Comparison of ENCODE assay signal across 2 cellular contexts in the genomic region with DNA sequence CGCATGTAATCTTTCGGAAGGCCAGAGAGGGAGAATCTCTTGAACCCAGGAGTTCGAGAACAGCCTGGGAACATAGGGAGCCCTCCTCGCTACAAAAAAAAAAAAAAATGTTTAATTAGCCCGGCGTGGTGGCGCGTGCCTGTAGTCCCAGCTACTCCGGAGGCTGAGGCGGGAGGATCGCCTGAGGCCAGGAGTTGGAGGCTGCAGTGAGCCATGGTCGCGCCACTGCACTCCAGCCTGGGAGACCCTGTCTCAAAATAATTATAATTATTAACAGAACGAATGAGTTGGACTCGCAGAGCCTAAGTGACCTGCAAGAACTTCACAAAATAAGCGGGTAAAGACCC.
TF ChIP-seq lines count a peak whose summit lies in the region.

No MANE protein-coding gene starts in this region.

TF ChIP-seq in HepG2, 621 proteins besides CTCF, POLR2A, EP300 and RAD21 (continues in another document):
- TF ChIP-seq, protein P1, sequence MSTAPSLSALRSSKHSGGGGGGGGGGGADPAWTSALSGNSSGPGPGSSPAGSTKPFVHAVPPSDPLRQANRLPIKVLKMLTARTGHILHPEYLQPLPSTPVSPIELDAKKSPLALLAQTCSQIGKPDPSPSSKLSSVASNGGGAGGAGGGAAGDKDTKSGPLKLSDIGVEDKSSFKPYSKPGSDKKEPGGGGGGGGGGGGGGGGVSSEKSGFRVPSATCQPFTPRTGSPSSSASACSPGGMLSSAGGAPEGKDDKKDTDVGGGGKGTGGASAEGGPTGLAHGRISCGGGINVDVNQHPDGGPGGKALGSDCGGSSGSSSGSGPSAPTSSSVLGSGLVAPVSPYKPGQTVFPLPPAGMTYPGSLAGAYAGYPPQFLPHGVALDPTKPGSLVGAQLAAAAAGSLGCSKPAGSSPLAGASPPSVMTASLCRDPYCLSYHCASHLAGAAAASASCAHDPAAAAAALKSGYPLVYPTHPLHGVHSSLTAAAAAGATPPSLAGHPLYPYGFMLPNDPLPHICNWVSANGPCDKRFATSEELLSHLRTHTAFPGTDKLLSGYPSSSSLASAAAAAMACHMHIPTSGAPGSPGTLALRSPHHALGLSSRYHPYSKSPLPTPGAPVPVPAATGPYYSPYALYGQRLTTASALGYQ (CRISPR knock-in tag; IDR thresholded peaks at IDR 0.05): no peak
- 0 out of 2 replicates have a peak, but pooled peaks have one; percentile 4 for TF ChIP-seq ZNF33B (CRISPR knock-in tag; IDR thresholded peaks at IDR 0.05)
- TF ChIP-seq ZBTB42 (CRISPR knock-in tag; IDR thresholded peaks at IDR 0.05): 0 out of 2 replicates have a peak, but pooled peaks have one; percentile 29
- TF ChIP-seq, protein P2, sequence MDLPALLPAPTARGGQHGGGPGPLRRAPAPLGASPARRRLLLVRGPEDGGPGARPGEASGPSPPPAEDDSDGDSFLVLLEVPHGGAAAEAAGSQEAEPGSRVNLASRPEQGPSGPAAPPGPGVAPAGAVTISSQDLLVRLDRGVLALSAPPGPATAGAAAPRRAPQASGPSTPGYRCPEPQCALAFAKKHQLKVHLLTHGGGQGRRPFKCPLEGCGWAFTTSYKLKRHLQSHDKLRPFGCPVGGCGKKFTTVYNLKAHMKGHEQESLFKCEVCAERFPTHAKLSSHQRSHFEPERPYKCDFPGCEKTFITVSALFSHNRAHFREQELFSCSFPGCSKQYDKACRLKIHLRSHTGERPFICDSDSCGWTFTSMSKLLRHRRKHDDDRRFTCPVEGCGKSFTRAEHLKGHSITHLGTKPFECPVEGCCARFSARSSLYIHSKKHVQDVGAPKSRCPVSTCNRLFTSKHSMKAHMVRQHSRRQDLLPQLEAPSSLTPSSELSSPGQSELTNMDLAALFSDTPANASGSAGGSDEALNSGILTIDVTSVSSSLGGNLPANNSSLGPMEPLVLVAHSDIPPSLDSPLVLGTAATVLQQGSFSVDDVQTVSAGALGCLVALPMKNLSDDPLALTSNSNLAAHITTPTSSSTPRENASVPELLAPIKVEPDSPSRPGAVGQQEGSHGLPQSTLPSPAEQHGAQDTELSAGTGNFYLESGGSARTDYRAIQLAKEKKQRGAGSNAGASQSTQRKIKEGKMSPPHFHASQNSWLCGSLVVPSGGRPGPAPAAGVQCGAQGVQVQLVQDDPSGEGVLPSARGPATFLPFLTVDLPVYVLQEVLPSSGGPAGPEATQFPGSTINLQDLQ (CRISPR knock-in tag; IDR thresholded peaks at IDR 0.05): no peak
- no peak for TF ChIP-seq ZMYM2 (CRISPR knock-in tag; IDR thresholded peaks at IDR 0.05)
- TF ChIP-seq ZEB1 (IDR thresholded peaks at IDR 0.05; ENCODE audit: insufficient replicate concordance, low read depth): peak; percentile 14
- TF ChIP-seq, protein P3, sequence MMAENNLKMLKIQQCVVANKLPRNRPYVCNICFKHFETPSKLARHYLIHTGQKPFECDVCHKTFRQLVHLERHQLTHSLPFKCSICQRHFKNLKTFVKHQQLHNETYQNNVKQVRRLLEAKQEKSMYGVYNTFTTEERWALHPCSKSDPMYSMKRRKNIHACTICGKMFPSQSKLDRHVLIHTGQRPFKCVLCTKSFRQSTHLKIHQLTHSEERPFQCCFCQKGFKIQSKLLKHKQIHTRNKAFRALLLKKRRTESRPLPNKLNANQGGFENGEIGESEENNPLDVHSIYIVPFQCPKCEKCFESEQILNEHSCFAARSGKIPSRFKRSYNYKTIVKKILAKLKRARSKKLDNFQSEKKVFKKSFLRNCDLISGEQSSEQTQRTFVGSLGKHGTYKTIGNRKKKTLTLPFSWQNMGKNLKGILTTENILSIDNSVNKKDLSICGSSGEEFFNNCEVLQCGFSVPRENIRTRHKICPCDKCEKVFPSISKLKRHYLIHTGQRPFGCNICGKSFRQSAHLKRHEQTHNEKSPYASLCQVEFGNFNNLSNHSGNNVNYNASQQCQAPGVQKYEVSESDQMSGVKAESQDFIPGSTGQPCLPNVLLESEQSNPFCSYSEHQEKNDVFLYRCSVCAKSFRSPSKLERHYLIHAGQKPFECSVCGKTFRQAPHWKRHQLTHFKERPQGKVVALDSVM (CRISPR knock-in tag; IDR thresholded peaks at IDR 0.05): peak; percentile 100
- TF ChIP-seq ZNF567 (CRISPR knock-in tag; IDR thresholded peaks at IDR 0.05; ENCODE audit: borderline replicate concordance): no peak
- TF ChIP-seq SOX13 (IDR thresholded peaks at IDR 0.05): no peak
- no peak for TF ChIP-seq SOX13 (CRISPR knock-in tag; conservative IDR thresholded peaks at IDR 0.05 in 1 of 2, IDR thresholded peaks at IDR 0.05 in 1 of 2)
- TF ChIP-seq MAZ (IDR thresholded peaks at IDR 0.05; ENCODE audit: borderline replicate concordance, low read depth, low read length): no peak
- TF ChIP-seq MAZ (CRISPR knock-in tag; IDR thresholded peaks at IDR 0.05; ENCODE audit: low read depth): no peak
- TF ChIP-seq, protein P4, sequence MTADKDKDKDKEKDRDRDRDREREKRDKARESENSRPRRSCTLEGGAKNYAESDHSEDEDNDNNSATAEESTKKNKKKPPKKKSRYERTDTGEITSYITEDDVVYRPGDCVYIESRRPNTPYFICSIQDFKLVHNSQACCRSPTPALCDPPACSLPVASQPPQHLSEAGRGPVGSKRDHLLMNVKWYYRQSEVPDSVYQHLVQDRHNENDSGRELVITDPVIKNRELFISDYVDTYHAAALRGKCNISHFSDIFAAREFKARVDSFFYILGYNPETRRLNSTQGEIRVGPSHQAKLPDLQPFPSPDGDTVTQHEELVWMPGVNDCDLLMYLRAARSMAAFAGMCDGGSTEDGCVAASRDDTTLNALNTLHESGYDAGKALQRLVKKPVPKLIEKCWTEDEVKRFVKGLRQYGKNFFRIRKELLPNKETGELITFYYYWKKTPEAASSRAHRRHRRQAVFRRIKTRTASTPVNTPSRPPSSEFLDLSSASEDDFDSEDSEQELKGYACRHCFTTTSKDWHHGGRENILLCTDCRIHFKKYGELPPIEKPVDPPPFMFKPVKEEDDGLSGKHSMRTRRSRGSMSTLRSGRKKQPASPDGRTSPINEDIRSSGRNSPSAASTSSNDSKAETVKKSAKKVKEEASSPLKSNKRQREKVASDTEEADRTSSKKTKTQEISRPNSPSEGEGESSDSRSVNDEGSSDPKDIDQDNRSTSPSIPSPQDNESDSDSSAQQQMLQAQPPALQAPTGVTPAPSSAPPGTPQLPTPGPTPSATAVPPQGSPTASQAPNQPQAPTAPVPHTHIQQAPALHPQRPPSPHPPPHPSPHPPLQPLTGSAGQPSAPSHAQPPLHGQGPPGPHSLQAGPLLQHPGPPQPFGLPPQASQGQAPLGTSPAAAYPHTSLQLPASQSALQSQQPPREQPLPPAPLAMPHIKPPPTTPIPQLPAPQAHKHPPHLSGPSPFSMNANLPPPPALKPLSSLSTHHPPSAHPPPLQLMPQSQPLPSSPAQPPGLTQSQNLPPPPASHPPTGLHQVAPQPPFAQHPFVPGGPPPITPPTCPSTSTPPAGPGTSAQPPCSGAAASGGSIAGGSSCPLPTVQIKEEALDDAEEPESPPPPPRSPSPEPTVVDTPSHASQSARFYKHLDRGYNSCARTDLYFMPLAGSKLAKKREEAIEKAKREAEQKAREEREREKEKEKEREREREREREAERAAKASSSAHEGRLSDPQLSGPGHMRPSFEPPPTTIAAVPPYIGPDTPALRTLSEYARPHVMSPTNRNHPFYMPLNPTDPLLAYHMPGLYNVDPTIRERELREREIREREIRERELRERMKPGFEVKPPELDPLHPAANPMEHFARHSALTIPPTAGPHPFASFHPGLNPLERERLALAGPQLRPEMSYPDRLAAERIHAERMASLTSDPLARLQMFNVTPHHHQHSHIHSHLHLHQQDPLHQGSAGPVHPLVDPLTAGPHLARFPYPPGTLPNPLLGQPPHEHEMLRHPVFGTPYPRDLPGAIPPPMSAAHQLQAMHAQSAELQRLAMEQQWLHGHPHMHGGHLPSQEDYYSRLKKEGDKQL (CRISPR knock-in tag; IDR thresholded peaks at IDR 0.05; ENCODE audit: low read depth): no peak

TF ChIP-seq in GM12891, 5 proteins besides CTCF, POLR2A, EP300 and RAD21:
- TF ChIP-seq POLR2AphosphoS5 (IDR thresholded peaks at IDR 0.05; ENCODE audit: low read depth, low read length) (no peak), TAF1 (IDR thresholded peaks at IDR 0.05; ENCODE audit: low read depth, low read length) (no peak), SPI1 (IDR thresholded peaks at IDR 0.05; ENCODE audit: low read depth, low read length) (no peak), PAX5 (IDR thresholded peaks at IDR 0.05; ENCODE audit: insufficient read depth, low read length, severe bottlenecking) (no peak), POU2F2 (IDR thresholded peaks at IDR 0.05; ENCODE audit: low read depth, low read length) (no peak)
